Comparison of ENCODE assay signal across 7 cellular contexts in genomic region chr15:101201411-101202174, GRCh38. TPM values are rescaled to one million over a fixed set of nuclear protein-coding genes. Genes with fewer than 3 reads are reported as not detected.
DNase-seq lines count a peak whose midpoint lies in the region; ATAC-seq and TF ChIP-seq lines count a peak whose summit lies in the region.

No MANE protein-coding gene starts in this region.

- DNase-seq in H4 (ENCODE audit: low spot score) (peak; percentile 98), cerebellum (ENCODE audit: low spot score) (peak; percentile 14), kidney glomerular epithelial cell (lab: John Stamatoyannopoulos, UW) (peak; percentile 98)
- peak; percentile 46 for DNase-seq in stimulated activated naive CD8-positive, alpha-beta T cell treated with anti-CD3 and anti-CD28 coated beads, Interleukin-15, Interleukin-2, amounts not matched to agents 100 U/mL and 50 U/mL, for 24 hours

- no peak for ATAC-seq in stimulated activated naive CD8-positive, alpha-beta T cell treated with anti-CD3 and anti-CD28 coated beads, Interleukin-15, Interleukin-2, amounts not matched to agents 100 U/mL and 50 U/mL, for 24 hours
- no peak for ATAC-seq in GM21447 (IDR thresholded peaks at IDR 0.05; ENCODE audit: unreplicated experiment)
- ATAC-seq in HG03342 (IDR thresholded peaks at IDR 0.05; ENCODE audit: unreplicated experiment) = no peak

TF ChIP-seq in PFSK-1, 5 proteins besides CTCF, POLR2A, EP300 and RAD21:
- no peak for TF ChIP-seq SIN3A (IDR thresholded peaks at IDR 0.05; ENCODE audit: borderline replicate concordance, insufficient read depth, low read length)
- peak; percentile 57; the same call in 1 of the 2 replicates for TF ChIP-seq POLR2AphosphoS5 (IDR thresholded peaks at IDR 0.05; ENCODE audit: low read depth, low read length)
- TF ChIP-seq FOXP2 (optimal IDR thresholded peaks at IDR 0.05; ENCODE audit: borderline replicate concordance, extremely low read depth, extremely low read length, insufficient read depth) = peak; percentile 23
- TF ChIP-seq REST (IDR thresholded peaks at IDR 0.05; ENCODE audit: insufficient read depth in 1 of 2, low read depth in 2 of 2, low read length in 2 of 2) = no peak
- TF ChIP-seq TAF1 (IDR thresholded peaks at IDR 0.05; ENCODE audit: borderline replicate concordance, insufficient read depth, low read length) = no peak

RNA-seq across cellular contexts. Expression of gene CHSY1, which starts 50.3 kb away (rescaled TPM):
- 18.1 and 22.5 TPM in 2 replicates for total RNA-seq in H4 (2014; rRNA removed; shearing (Covaris generic))
- 51.3 TPM for polyA plus RNA-seq in PFSK-1 (2012; ENCODE audit: insufficient read length, low read depth)
- 40.9 TPM for total RNA-seq in cerebellum

Comparison
In these comparisons a context has a peak if more than half of its experiments do, and no peak if none do; other contexts are left out.
1. DNase-seq: peak in every context shown above with its lines; median percentile 98 in H4; 98 in kidney glomerular epithelial cell; 46 in stimulated activated naive CD8-positive, alpha-beta T cell treated with anti-CD3 and anti-CD28 coated beads, Interleukin-15, Interleukin-2, amounts not matched to agents 100 U/mL and 50 U/mL, for 24 hours; 14 in cerebellum.